Comparison of ENCODE assay signal across 10 cellular contexts in genomic region chr3:147392083-147392916, GRCh38. TPM values are rescaled to one million over a fixed set of nuclear protein-coding genes. Genes with fewer than 3 reads are reported as not detected.
A peak's percentile ranks its signal among the peaks of the same experiment; 100 is the strongest.
DNase-seq lines count a peak whose midpoint lies in the region; ATAC-seq and TF ChIP-seq lines count a peak whose summit lies in the region.
"Had no signal": no experiment of that assay in that cellular context is flagged by ENCODE, and none has a peak within 500 bp of the region (broad histone marks: within the 10 kb centered on the region; RNA-seq: fewer than 3 reads in every experiment).

No MANE protein-coding gene starts in this region.

- H3K36me3 Mint-ChIP-seq in glutamatergic neuron (ENCODE audit: unreplicated experiment) = no peaks in the 10 kb centered on the region

- intact Hi-C loops in thyroid gland (cut with DNase I) = no loop called here

- H3K4me3 Mint-ChIP-seq in glutamatergic neuron (ENCODE audit: unreplicated experiment) = peak overlapping the region; percentile 83
- H3K4me3 Mint-ChIP-seq: activated naive CD8-positive, alpha-beta T cell had no signal

- H3K18ac ChIP-seq in trophoblast cell (ENCODE audit: low read length) = no peak overlapping the region

- H3K4ac ChIP-seq in trophoblast cell (ENCODE audit: low read depth, low read length) = no peak overlapping the region

- H4K91ac ChIP-seq in trophoblast cell (ENCODE audit: low read depth, low read length) = no peak overlapping the region

- peaks cover 64% of the 10 kb centered on the region for H3K27me3 Mint-ChIP-seq in glutamatergic neuron (ENCODE audit: unreplicated experiment)

- H3K36me3 ChIP-seq in trophoblast cell (ENCODE audit: control insufficient read depth in 1 of 2, insufficient read depth in 2 of 2, low read length in 2 of 2) = no peaks in the 10 kb centered on the region
- no peaks in the 10 kb centered on the region for H3K36me3 ChIP-seq in thyroid gland

- H2BK5ac ChIP-seq in trophoblast cell (ENCODE audit: low read depth, low read length, poor library complexity) = no peak overlapping the region

- TF ChIP-seq CTCF in glutamatergic neuron (IDR thresholded peaks at IDR 0.05; ENCODE audit: partially characterized antibody, unreplicated experiment) (no peak), thyroid gland (IDR thresholded peaks at IDR 0.05) (no peak)

- H3K9ac ChIP-seq in trophoblast cell (ENCODE audit: low read length) = no peak overlapping the region

- H2AK5ac ChIP-seq in trophoblast cell (ENCODE audit: low read length) = no peak overlapping the region

- H3K79me1 ChIP-seq in trophoblast cell (ENCODE audit: low read length) = peaks cover 2% of the 10 kb centered on the region

- H3K9me3 Mint-ChIP-seq in glutamatergic neuron (ENCODE audit: unreplicated experiment) = peaks cover 23% of the 10 kb centered on the region

- no peak overlapping the region for H3K23ac ChIP-seq in trophoblast cell (ENCODE audit: low read length)

- peak overlapping the region; percentile 75 for H2AFZ ChIP-seq in trophoblast cell (ENCODE audit: insufficient read depth, low read length, poor library complexity)

- peak overlapping the region; percentile 61 for H4K8ac ChIP-seq in trophoblast cell (ENCODE audit: low read depth, low read length)

- H3K27me3 ChIP-seq in trophoblast cell (ENCODE audit: insufficient read depth, low read length) (peaks cover 90% of the 10 kb centered on the region), thyroid gland (peaks cover 62% of the 10 kb centered on the region)

- H2BK12ac ChIP-seq in trophoblast cell (ENCODE audit: low read length) = no peak overlapping the region

- H3K4me3 ChIP-seq in trophoblast cell (ENCODE audit: low read depth, low read length) = peak overlapping the region; percentile 51
- H3K4me3 ChIP-seq in thyroid gland (replicated peaks in 1 of 3) = peak overlapping the region in 1 of 3 donors; percentile 14

- peaks cover 11% of the 10 kb centered on the region for H3K4me1 Mint-ChIP-seq in glutamatergic neuron (ENCODE audit: low read depth, unreplicated experiment)

- H3K4me1 ChIP-seq in trophoblast cell (ENCODE audit: control insufficient read depth in 1 of 2, insufficient read depth in 2 of 2, low read length in 2 of 2) = peaks cover 9 to 19% of the 10 kb centered on the region in 2 experiments
- H3K4me1 ChIP-seq in thyroid gland = peaks cover 10 to 21% of the 10 kb centered on the region in 2 donors

- H3K4me2 ChIP-seq in trophoblast cell (ENCODE audit: low read length) = peak overlapping the region; percentile 81

- H3K14ac ChIP-seq in trophoblast cell (ENCODE audit: low read length) = no peak overlapping the region

- no peak overlapping the region for H4K12ac ChIP-seq in trophoblast cell (ENCODE audit: low read depth, low read length)

- no peak overlapping the region for H2BK120ac ChIP-seq in trophoblast cell (ENCODE audit: insufficient read depth, low read length, poor library complexity)

- ATAC-seq in GM18907 (IDR thresholded peaks at IDR 0.05; ENCODE audit: unreplicated experiment) (no peak), HG02763 (IDR thresholded peaks at IDR 0.05; ENCODE audit: unreplicated experiment) (no peak)

- peak; percentile 92 for DNase-seq in Daoy (ENCODE audit: low read depth)
- peak; percentile 36 for DNase-seq in RPMI8226
- peak; percentile 68 for DNase-seq in glutamatergic neuron
- no peak for DNase-seq in trophoblast cell
- no peak for DNase-seq in thyroid gland
- no peak for DNase-seq in central memory CD4-positive, alpha-beta T cell
- DNase-seq: stimulated activated CD4-positive, alpha-beta T cell treated with anti-CD3 and anti-CD28 coated beads, Interleukin-2, amount 100 ng/mL, for 48 hours had no signal

- H3K79me2 ChIP-seq in trophoblast cell (ENCODE audit: control insufficient read depth, insufficient read depth, low read length, poor library complexity) = no peaks in the 10 kb centered on the region

- H3K27ac Mint-ChIP-seq in glutamatergic neuron (ENCODE audit: unreplicated experiment) = no peak overlapping the region
- H3K27ac Mint-ChIP-seq: activated naive CD8-positive, alpha-beta T cell had no signal

- no peak overlapping the region for H3K27ac ChIP-seq in trophoblast cell (ENCODE audit: low read depth, low read length)
- H3K27ac ChIP-seq in thyroid gland = no peak overlapping the region

- TF ChIP-seq POLR2A in thyroid gland (IDR thresholded peaks at IDR 0.05) = no peak

- WGBS in trophoblast cell (ENCODE audit: extremely low coverage, insufficient coverage, insufficient read length) = no CpG with 5 or more reads among the region's 55 CpGs
- WGBS in thyroid gland, 2 donors = 4 to 5% methylated on average over 41 to 47 of the region's 55 CpGs

- H3K9me3 ChIP-seq in trophoblast cell (ENCODE audit: insufficient read depth, low read depth, low read length) (peaks cover 11% of the 10 kb centered on the region), thyroid gland (no peaks in the 10 kb centered on the region)

RNA-seq across cellular contexts. Expression of gene ZIC4, which starts 14.0 kb away (rescaled TPM):
- 0.17 TPM in 1 of 2 replicates, not detected in the other for total RNA-seq in Daoy (2014; rRNA removed; shearing (Covaris generic))
- not detected for total RNA-seq in glutamatergic neuron (ENCODE audit: unreplicated experiment)
- polyA plus RNA-seq in trophoblast cell (2013) = 0.03 and 0.04 TPM in 2 replicates
- total RNA-seq in thyroid gland = not detected

RNA-seq across cellular contexts. Expression of gene ZIC1, which starts 16.9 kb away (rescaled TPM):
- total RNA-seq in Daoy (2014; rRNA removed; shearing (Covaris generic)) = 10.3 and 19.5 TPM in 2 replicates
- not detected for total RNA-seq in glutamatergic neuron (ENCODE audit: unreplicated experiment)
- 0.63 and 0.83 TPM in 2 replicates for polyA plus RNA-seq in trophoblast cell (2013)
- not detected for total RNA-seq in thyroid gland

Comparison
In these comparisons a context has a peak if more than half of its experiments do, and no peak if none do; other contexts are left out.
1. DNase-seq: peak in Daoy (single experiment), RPMI8226 (single experiment) and glutamatergic neuron (single experiment); none in trophoblast cell (0 of 2), thyroid gland (0 of 2) and central memory CD4-positive, alpha-beta T cell (single experiment).
2. RNA of gene ZIC1, which starts 16.9 kb away (total RNA-seq): 10.3 to 19.5 TPM in Daoy; not detected in glutamatergic neuron (single experiment) and not detected in thyroid gland; every median in the first group is over 10 times any median in the second.